In genomic region chr3:57691411-57692133, GRCh38 we compare ENCODE assay signal across 8 cellular contexts. TPM values are rescaled to one million over a fixed set of nuclear protein-coding genes. Genes with fewer than 3 reads are reported as not detected.
DNase-seq lines count a peak whose midpoint lies in the region; ATAC-seq, FAIRE-seq and TF ChIP-seq lines count a peak whose summit lies in the region.

No MANE protein-coding gene starts in this region.

- no peak for FAIRE-seq in RCC 7860 (lab: Jason Lieb, UNC)

- H3K36me3 Mint-ChIP-seq in effector memory CD8-positive, alpha-beta T cell (ENCODE audit: insufficient read depth) = peaks cover 48% of the 10 kb centered on the region

- TF ChIP-seq RAD21 in neural cell (conservative IDR thresholded peaks at IDR 0.05) = no peak

- H3K27ac ChIP-seq in neural cell (ENCODE audit: low read length) = no peak overlapping the region

- no peaks in the 10 kb centered on the region for H3K27me3 ChIP-seq in neural cell (ENCODE audit: insufficient read depth, low read depth, low read length)

- TF ChIP-seq CTCF in neural cell (IDR thresholded peaks at IDR 0.05; ENCODE audit: poor library complexity, severe bottlenecking) = no peak

- no peaks in the 10 kb centered on the region for H3K36me3 ChIP-seq in neural cell (ENCODE audit: insufficient read depth, low read length)

- H3K9me3 Mint-ChIP-seq in effector memory CD8-positive, alpha-beta T cell = no peaks in the 10 kb centered on the region

- H2AFZ ChIP-seq in neural cell (ENCODE audit: low read depth, low read length) = no peak overlapping the region

- H3K79me2 ChIP-seq in neural cell (replicated peaks; ENCODE audit: insufficient read depth, low read length) = peaks cover 38% of the 10 kb centered on the region

- H3K4me3 Mint-ChIP-seq in effector memory CD8-positive, alpha-beta T cell = peak overlapping the region; percentile 91 to 93

- no peaks in the 10 kb centered on the region for H4K20me1 ChIP-seq in neural cell (ENCODE audit: insufficient read depth)

- H3K9ac ChIP-seq in neural cell (ENCODE audit: low read length) = peak overlapping the region; percentile 86

- no peaks in the 10 kb centered on the region for H3K9me3 ChIP-seq in neural cell (ENCODE audit: low read length)

- DNase-seq in RKO (ENCODE audit: low spot score) (peak; percentile 49), RCC 7860 (ENCODE audit: low spot score) (no peak), NCI-H1436 (lab: John Stamatoyannopoulos, UW) (no peak)
- DNase-seq in effector memory CD8-positive, alpha-beta T cell = no peak
- no peak for DNase-seq in stimulated activated naive CD4-positive, alpha-beta T cell treated with Interleukin-2 at 50 U/mL for 16 hours (lab: John Stamatoyannopoulos, UW)

- H3K9me2 ChIP-seq in neural cell (ENCODE audit: insufficient read depth, low read length) = no peaks in the 10 kb centered on the region

- H3K27ac Mint-ChIP-seq in effector memory CD8-positive, alpha-beta T cell = peak overlapping the region; percentile 93 to 96

- H3F3A ChIP-seq in neural cell (ENCODE audit: insufficient read depth, low read length, poor library complexity, severe bottlenecking) = no peaks in the 10 kb centered on the region

- ATAC-seq in effector memory CD8-positive, alpha-beta T cell (replicated peaks) = no peak
- ATAC-seq in GM21447 (IDR thresholded peaks at IDR 0.05; ENCODE audit: unreplicated experiment) = no peak

- no peaks in the 10 kb centered on the region for H3K27me3 Mint-ChIP-seq in effector memory CD8-positive, alpha-beta T cell

- no peak for TF ChIP-seq EP300 in neural cell (conservative IDR thresholded peaks at IDR 0.05; ENCODE audit: poor library complexity, severe bottlenecking)

- H3K4me3 ChIP-seq in GM08714 (ENCODE audit: low read length) = peak overlapping the region; percentile 72
- peak overlapping the region; percentile 93 for H3K4me3 ChIP-seq in neural cell (ENCODE audit: low read length)

- H3K4me1 Mint-ChIP-seq in effector memory CD8-positive, alpha-beta T cell (ENCODE audit: low read depth in 2 of 2) = peaks cover 39 to 40% of the 10 kb centered on the region in 2 donors

- peak overlapping the region; percentile 70 for H3K4me2 ChIP-seq in neural cell (ENCODE audit: low read length)

TF ChIP-seq in neural cell, 6 proteins besides CTCF, POLR2A, EP300 and RAD21:
- TF ChIP-seq REST (IDR thresholded peaks at IDR 0.05; ENCODE audit: borderline replicate concordance) = no peak
- no peak for TF ChIP-seq POLR2AphosphoS5 (IDR thresholded peaks at IDR 0.05)
- TF ChIP-seq TAF1 (IDR thresholded peaks at IDR 0.05; ENCODE audit: low read depth) = no peak
- no peak for TF ChIP-seq EZH2 (IDR thresholded peaks at IDR 0.05; ENCODE audit: borderline replicate concordance, insufficient read depth, low read length, poor library complexity, severe bottlenecking)
TF ChIP-seq in neural cell: peak in this region for 0.

RNA-seq across cellular contexts. Expression of gene DENND6A, which starts 1.3 kb away (rescaled TPM):
- polyA plus RNA-seq in neural cell = 24.0 and 25.4 TPM in 2 replicates
- 43.1 and 46.3 TPM in 2 replicates for polyA minus RNA-seq in neural cell
